10 cellular contexts compared by ENCODE assay signal in the genomic region with DNA sequence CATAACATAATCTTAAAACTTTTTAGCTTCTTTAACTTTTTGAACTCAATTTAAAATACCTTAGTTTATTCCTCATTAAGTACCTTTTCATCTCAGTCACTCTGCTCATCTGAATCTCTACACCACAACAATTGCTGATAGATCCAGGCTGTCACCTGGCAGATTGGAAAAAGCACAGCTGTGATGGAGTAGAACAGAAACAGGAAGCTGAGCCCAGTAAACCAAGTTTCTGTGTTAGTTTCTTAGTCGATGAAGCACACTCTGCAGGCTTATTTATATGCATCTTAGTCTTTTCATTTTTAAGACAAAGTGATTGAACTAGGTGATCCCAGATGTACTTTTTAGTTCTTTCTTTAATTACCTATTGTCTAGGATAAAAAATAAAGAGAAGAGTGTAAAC.
DNase-seq lines count a peak whose midpoint lies in the region; ATAC-seq lines count a peak whose summit lies in the region.
"Had no signal": no experiment of that assay in that cellular context is flagged by ENCODE, and none has a peak within 500 bp of the region (broad histone marks: within the 10 kb centered on the region; RNA-seq: fewer than 3 reads in every experiment).

No MANE protein-coding gene starts in this region.

- no peak overlapping the region for H3K4me3 Mint-ChIP-seq in activated naive CD4-positive, alpha-beta T cell treated with anti-CD3 and anti-CD28 coated beads for 36 hours
- H3K4me3 Mint-ChIP-seq: activated naive CD8-positive, alpha-beta T cell treated with anti-CD3 and anti-CD28 coated beads, Interleukin-2, amount 10 ng/mL, durations not matched to agents 7 days and 5 days had no signal

- intact Hi-C loops in activated naive CD4-positive, alpha-beta T cell treated with anti-CD3 and anti-CD28 coated beads for 36 hours (cut with micrococcal nuclease), result no loop called here

- H3K27me3 Mint-ChIP-seq in activated naive CD4-positive, alpha-beta T cell treated with anti-CD3 and anti-CD28 coated beads for 36 hours (ENCODE audit: low read depth), result no peaks in the 10 kb centered on the region
- H3K27me3 Mint-ChIP-seq: activated naive CD8-positive, alpha-beta T cell treated with anti-CD3 and anti-CD28 coated beads, Interleukin-2, amount 10 ng/mL, durations not matched to agents 7 days and 5 days had no signal

- peak; percentile 85 for ATAC-seq in GM19025 (IDR thresholded peaks at IDR 0.05; ENCODE audit: low read depth, unreplicated experiment)
- peak; percentile 87 for ATAC-seq in GM21576 (IDR thresholded peaks at IDR 0.05; ENCODE audit: unreplicated experiment)
- peak; percentile 92 for ATAC-seq in HG03097 (IDR thresholded peaks at IDR 0.05; ENCODE audit: low FRiP score, unreplicated experiment)

- no peaks in the 10 kb centered on the region for H3K4me1 Mint-ChIP-seq in activated naive CD4-positive, alpha-beta T cell treated with anti-CD3 and anti-CD28 coated beads for 36 hours (ENCODE audit: low read depth)
- H3K4me1 Mint-ChIP-seq: activated naive CD8-positive, alpha-beta T cell treated with anti-CD3 and anti-CD28 coated beads, Interleukin-2, amount 10 ng/mL, durations not matched to agents 7 days and 5 days had no signal

- H3K4me3 ChIP-seq in SK-N-MC, result no peak overlapping the region
- H3K4me3 ChIP-seq: right atrium auricular region, SJSA1 had no signal

- H3K27ac ChIP-seq in SK-N-MC, result no peak overlapping the region
- H3K27ac ChIP-seq: right atrium auricular region, SJSA1 had no signal

- no peaks in the 10 kb centered on the region for H3K36me3 ChIP-seq in SK-N-MC (ENCODE audit: insufficient read depth, low read length)
- H3K36me3 ChIP-seq: right atrium auricular region, SJSA1 had no signal

- CTCF ChIA-PET in activated naive CD4-positive, alpha-beta T cell treated with anti-CD3 and anti-CD28 coated beads for 36 hours (lab: Charles Lee), result no interaction called here

- DNase-seq in SK-N-MC (ENCODE audit: low read depth, low spot score), result no peak
- DNase-seq in epidermal melanocyte (ENCODE audit: insufficient read length, low spot score), result no peak
- no peak for DNase-seq in SK-N-DZ (ENCODE audit: low spot score)
- DNase-seq in activated naive CD4-positive, alpha-beta T cell treated with anti-CD3 and anti-CD28 coated beads for 36 hours, result no peak
- DNase-seq: activated naive CD8-positive, alpha-beta T cell treated with anti-CD3 and anti-CD28 coated beads, Interleukin-2, amount 10 ng/mL, durations not matched to agents 7 days and 5 days had no signal

- no peaks in the 10 kb centered on the region for H3K9me3 ChIP-seq in SK-N-MC (ENCODE audit: low read depth, low read length)
- H3K9me3 ChIP-seq: right atrium auricular region, SJSA1 had no signal

- no peaks in the 10 kb centered on the region for H3K36me3 Mint-ChIP-seq in activated naive CD4-positive, alpha-beta T cell treated with anti-CD3 and anti-CD28 coated beads for 36 hours (ENCODE audit: low read depth)
- H3K36me3 Mint-ChIP-seq: activated naive CD8-positive, alpha-beta T cell treated with anti-CD3 and anti-CD28 coated beads, Interleukin-2, amount 10 ng/mL, durations not matched to agents 7 days and 5 days had no signal

- H3K9ac ChIP-seq in SK-N-MC (ENCODE audit: insufficient read length), result peak overlapping the region; percentile 19

- no peak overlapping the region for H3K27ac Mint-ChIP-seq in activated naive CD4-positive, alpha-beta T cell treated with anti-CD3 and anti-CD28 coated beads for 36 hours
- H3K27ac Mint-ChIP-seq: activated naive CD8-positive, alpha-beta T cell treated with anti-CD3 and anti-CD28 coated beads, Interleukin-2, amount 10 ng/mL, durations not matched to agents 7 days and 5 days had no signal

- H3K9me3 Mint-ChIP-seq in activated naive CD4-positive, alpha-beta T cell treated with anti-CD3 and anti-CD28 coated beads for 36 hours, result no peaks in the 10 kb centered on the region
- H3K9me3 Mint-ChIP-seq: activated naive CD8-positive, alpha-beta T cell treated with anti-CD3 and anti-CD28 coated beads, Interleukin-2, amount 10 ng/mL, durations not matched to agents 7 days and 5 days had no signal
